In the genomic region with DNA sequence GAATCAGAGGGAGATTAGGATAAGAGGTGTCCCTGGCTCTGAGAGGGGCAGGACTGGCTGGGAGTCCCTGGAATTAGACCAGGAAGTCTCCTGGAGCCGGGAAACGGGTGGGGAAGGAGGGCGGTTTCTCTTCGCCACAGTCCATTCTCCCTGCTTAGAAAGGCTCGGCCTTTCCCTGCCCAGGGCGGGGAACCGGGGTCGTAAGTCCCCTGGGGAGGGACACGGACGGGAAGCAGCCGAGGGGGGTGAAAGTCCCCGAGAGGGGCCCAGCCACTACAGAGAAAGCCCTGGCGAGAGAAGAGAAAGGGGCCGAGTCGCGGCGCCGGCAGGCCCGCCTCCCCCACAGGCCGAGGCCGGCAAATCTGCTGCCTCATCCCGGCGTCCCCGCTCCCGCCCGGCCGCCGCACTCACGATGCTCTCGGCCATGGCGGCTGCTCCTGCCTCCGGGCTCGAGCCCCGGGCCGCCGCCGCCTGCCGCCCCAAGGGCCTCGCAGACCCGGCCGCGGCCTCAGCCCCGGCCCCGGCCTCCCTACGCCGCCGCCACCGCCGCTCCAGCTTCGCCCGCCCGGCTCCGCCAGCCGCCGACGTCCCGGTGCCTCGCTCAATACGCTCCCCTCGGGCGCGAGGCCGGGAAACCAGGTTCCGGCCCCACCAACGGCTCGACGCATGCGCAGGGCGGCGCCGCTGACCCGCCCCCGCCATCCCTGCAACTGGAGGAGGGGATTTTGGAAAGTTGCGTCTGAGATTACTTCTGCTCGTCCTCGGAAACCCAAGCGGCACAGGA, we compare ENCODE assay signal across 1 cellular context.
TF ChIP-seq lines count a peak whose summit lies in the region.

A gene (minus strand): TSS at position 608 of the 784 bp plus-strand sequence. CDS start 182 bp downstream, at position 426.
A gene (plus strand): TSS at position 692 of the 784 bp plus-strand sequence. CDS start 5,217 bp downstream, outside the sequence.

TF ChIP-seq in HEK293, 187 proteins besides CTCF, POLR2A, EP300 and RAD21 (continued from another document):
- TF ChIP-seq, protein P1, sequence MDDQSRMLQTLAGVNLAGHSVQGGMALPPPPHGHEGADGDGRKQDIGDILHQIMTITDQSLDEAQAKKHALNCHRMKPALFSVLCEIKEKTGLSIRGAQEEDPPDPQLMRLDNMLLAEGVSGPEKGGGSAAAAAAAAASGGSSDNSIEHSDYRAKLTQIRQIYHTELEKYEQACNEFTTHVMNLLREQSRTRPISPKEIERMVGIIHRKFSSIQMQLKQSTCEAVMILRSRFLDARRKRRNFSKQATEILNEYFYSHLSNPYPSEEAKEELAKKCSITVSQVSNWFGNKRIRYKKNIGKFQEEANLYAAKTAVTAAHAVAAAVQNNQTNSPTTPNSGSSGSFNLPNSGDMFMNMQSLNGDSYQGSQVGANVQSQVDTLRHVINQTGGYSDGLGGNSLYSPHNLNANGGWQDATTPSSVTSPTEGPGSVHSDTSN (CRISPR knock-in tag; IDR thresholded peaks at IDR 0.05): peak; percentile 94
- TF ChIP-seq ZNF366 (tag by site-specific recombination; conservative IDR thresholded peaks at IDR 0.05) (peak; percentile 91), ZNF785 (tag by site-specific recombination; IDR thresholded peaks at IDR 0.05) (no peak), ZNF433 (tag by site-specific recombination; IDR thresholded peaks at IDR 0.05; ENCODE audit: low read depth) (no peak), GLIS1 (tag by site-specific recombination; IDR thresholded peaks at IDR 0.05) (peak; percentile 38; the same call in 1 of the 2 replicates), YY1 (tag by site-specific recombination; IDR thresholded peaks at IDR 0.05) (peak; percentile 66), GLI4 (tag by site-specific recombination; IDR thresholded peaks at IDR 0.05) (no peak), ZNF341 (tag by site-specific recombination; IDR thresholded peaks at IDR 0.05; ENCODE audit: low read depth) (peak; percentile 44; the same call in 1 of the 2 replicates), SP2 (tag by site-specific recombination; IDR thresholded peaks at IDR 0.05) (peak; percentile 54), KLF9 (tag by site-specific recombination; IDR thresholded peaks at IDR 0.05; ENCODE audit: low read depth) (peak; percentile 58; the same call in 1 of the 2 replicates), ZNF629 (tag by site-specific recombination; IDR thresholded peaks at IDR 0.05) (peak; percentile 69), ZNF248 (tag by site-specific recombination; IDR thresholded peaks at IDR 0.05) (no peak), ZNF561 (tag by site-specific recombination; IDR thresholded peaks at IDR 0.05; ENCODE audit: borderline replicate concordance) (peak; percentile 77; the same call in 1 of the 2 replicates), ZNF529 (tag by site-specific recombination; IDR thresholded peaks at IDR 0.05; ENCODE audit: insufficient replicate concordance) (no peak), ZNF660 (tag by site-specific recombination; IDR thresholded peaks at IDR 0.05) (peak; percentile 97), MYNN (tag by site-specific recombination; IDR thresholded peaks at IDR 0.05; ENCODE audit: borderline replicate concordance) (no peak), ZNF311 (tag by site-specific recombination; IDR thresholded peaks at IDR 0.05; ENCODE audit: borderline replicate concordance) (no peak)
- TF ChIP-seq, protein P2, sequence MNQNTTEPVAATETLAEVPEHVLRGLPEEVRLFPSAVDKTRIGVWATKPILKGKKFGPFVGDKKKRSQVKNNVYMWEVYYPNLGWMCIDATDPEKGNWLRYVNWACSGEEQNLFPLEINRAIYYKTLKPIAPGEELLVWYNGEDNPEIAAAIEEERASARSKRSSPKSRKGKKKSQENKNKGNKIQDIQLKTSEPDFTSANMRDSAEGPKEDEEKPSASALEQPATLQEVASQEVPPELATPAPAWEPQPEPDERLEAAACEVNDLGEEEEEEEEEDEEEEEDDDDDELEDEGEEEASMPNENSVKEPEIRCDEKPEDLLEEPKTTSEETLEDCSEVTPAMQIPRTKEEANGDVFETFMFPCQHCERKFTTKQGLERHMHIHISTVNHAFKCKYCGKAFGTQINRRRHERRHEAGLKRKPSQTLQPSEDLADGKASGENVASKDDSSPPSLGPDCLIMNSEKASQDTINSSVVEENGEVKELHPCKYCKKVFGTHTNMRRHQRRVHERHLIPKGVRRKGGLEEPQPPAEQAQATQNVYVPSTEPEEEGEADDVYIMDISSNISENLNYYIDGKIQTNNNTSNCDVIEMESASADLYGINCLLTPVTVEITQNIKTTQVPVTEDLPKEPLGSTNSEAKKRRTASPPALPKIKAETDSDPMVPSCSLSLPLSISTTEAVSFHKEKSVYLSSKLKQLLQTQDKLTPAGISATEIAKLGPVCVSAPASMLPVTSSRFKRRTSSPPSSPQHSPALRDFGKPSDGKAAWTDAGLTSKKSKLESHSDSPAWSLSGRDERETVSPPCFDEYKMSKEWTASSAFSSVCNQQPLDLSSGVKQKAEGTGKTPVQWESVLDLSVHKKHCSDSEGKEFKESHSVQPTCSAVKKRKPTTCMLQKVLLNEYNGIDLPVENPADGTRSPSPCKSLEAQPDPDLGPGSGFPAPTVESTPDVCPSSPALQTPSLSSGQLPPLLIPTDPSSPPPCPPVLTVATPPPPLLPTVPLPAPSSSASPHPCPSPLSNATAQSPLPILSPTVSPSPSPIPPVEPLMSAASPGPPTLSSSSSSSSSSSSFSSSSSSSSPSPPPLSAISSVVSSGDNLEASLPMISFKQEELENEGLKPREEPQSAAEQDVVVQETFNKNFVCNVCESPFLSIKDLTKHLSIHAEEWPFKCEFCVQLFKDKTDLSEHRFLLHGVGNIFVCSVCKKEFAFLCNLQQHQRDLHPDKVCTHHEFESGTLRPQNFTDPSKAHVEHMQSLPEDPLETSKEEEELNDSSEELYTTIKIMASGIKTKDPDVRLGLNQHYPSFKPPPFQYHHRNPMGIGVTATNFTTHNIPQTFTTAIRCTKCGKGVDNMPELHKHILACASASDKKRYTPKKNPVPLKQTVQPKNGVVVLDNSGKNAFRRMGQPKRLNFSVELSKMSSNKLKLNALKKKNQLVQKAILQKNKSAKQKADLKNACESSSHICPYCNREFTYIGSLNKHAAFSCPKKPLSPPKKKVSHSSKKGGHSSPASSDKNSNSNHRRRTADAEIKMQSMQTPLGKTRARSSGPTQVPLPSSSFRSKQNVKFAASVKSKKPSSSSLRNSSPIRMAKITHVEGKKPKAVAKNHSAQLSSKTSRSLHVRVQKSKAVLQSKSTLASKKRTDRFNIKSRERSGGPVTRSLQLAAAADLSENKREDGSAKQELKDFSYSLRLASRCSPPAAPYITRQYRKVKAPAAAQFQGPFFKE (tag by site-specific recombination; IDR thresholded peaks at IDR 0.05; ENCODE audit: borderline replicate concordance): no peak
- TF ChIP-seq, protein P3, sequence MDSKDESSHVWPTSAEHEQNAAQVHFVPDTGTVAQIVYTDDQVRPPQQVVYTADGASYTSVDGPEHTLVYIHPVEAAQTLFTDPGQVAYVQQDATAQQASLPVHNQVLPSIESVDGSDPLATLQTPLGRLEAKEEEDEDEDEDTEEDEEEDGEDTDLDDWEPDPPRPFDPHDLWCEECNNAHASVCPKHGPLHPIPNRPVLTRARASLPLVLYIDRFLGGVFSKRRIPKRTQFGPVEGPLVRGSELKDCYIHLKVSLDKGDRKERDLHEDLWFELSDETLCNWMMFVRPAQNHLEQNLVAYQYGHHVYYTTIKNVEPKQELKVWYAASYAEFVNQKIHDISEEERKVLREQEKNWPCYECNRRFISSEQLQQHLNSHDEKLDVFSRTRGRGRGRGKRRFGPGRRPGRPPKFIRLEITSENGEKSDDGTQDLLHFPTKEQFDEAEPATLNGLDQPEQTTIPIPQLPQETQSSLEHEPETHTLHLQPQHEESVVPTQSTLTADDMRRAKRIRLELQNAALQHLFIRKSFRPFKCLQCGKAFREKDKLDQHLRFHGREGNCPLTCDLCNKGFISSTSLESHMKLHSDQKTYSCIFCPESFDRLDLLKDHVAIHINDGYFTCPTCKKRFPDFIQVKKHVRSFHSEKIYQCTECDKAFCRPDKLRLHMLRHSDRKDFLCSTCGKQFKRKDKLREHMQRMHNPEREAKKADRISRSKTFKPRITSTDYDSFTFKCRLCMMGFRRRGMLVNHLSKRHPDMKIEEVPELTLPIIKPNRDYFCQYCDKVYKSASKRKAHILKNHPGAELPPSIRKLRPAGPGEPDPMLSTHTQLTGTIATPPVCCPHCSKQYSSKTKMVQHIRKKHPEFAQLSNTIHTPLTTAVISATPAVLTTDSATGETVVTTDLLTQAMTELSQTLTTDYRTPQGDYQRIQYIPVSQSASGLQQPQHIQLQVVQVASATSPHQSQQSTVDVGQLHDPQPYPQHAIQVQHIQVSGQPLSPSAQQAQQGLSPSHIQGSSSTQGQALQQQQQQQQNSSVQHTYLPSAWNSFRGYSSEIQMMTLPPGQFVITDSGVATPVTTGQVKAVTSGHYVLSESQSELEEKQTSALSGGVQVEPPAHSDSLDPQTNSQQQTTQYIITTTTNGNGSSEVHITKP (tag by site-specific recombination; IDR thresholded peaks at IDR 0.05): peak; percentile 69
- TF ChIP-seq, protein P4, sequence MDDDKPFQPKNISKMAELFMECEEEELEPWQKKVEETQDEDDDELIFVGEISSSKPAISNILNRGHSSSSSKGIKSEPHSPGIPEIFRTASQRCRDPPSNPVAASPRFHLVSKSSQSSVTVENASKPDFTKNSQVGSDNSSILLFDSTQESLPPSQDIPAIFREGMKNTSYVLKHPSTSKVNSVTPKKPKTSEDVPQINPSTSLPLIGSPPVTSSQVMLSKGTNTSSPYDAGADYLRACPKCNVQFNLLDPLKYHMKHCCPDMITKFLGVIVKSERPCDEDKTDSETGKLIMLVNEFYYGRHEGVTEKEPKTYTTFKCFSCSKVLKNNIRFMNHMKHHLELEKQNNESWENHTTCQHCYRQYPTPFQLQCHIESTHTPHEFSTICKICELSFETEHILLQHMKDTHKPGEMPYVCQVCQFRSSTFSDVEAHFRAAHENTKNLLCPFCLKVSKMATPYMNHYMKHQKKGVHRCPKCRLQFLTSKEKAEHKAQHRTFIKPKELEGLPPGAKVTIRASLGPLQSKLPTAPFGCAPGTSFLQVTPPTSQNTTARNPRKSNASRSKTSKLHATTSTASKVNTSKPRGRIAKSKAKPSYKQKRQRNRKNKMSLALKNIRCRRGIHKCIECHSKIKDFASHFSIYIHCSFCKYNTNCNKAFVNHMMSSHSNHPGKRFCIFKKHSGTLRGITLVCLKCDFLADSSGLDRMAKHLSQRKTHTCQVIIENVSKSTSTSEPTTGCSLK (tag by site-specific recombination; IDR thresholded peaks at IDR 0.05): no peak
- TF ChIP-seq, protein P5, sequence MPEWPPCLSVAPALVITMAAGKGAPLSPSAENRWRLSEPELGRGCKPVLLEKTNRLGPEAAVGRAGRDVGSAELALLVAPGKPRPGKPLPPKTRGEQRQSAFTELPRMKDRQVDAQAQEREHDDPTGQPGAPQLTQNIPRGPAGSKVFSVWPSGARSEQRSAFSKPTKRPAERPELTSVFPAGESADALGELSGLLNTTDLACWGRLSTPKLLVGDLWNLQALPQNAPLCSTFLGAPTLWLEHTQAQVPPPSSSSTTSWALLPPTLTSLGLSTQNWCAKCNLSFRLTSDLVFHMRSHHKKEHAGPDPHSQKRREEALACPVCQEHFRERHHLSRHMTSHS (tag by site-specific recombination; IDR thresholded peaks at IDR 0.05): no peak
TF ChIP-seq in HEK293: peak in this region for 44.
